19 cellular contexts compared by ENCODE assay signal in the genomic region with DNA sequence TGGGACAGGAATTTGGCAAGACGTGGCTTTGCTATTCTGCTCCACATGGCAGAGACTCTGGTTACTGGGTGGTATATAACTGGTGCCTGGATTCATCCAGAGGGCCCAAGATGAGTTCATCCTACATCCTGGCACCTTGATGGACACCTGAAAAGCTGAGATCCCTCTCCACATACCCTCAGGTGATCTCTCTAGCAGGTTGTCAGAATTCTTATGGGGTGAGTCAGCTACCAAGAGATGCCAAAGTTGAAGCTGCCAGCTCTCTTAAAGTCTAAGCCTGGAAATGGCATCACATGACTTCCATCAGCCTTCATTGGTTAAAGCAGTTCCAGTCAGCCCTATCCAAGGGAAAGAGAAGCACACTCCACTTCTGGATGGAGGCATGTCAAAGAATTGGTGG.
DNase-seq lines count a peak whose midpoint lies in the region; ATAC-seq and TF ChIP-seq lines count a peak whose summit lies in the region.
"Had no signal": no experiment of that assay in that cellular context is flagged by ENCODE, and none has a peak within 500 bp of the region (broad histone marks: within the 10 kb centered on the region; RNA-seq: fewer than 3 reads in every experiment).

No MANE protein-coding gene starts in this region.

- ATAC-seq in body of pancreas (peak; percentile 28), foreskin keratinocyte (peak; percentile 51)
- no peak for ATAC-seq in natural killer cell treated with Interleukin-12 subunit alpha and Interleukin-12 subunit beta and Interleukin-15 and Interleukin-18, amount 100 ng/mL, for 72 hours
- ATAC-seq: CD8-positive, alpha-beta T cell had no signal

- no peak for TF ChIP-seq CTCF in body of pancreas (IDR thresholded peaks at IDR 0.05)
- no peak for TF ChIP-seq CTCF in foreskin keratinocyte (conservative IDR thresholded peaks at IDR 0.05)
- no peak for TF ChIP-seq CTCF in thyroid gland (IDR thresholded peaks at IDR 0.05)

- peaks cover 15% of the 10 kb centered on the region for H3K9me3 Mint-ChIP-seq in natural killer cell treated with Interleukin-12 subunit alpha and Interleukin-12 subunit beta and Interleukin-15 and Interleukin-18, amount 100 ng/mL, for 72 hours
- H3K9me3 Mint-ChIP-seq in immature natural killer cell: peaks cover 10 to 48% (median 16%) of the 10 kb centered on the region in 6 donors

- peaks cover 6% of the 10 kb centered on the region for H3K36me3 Mint-ChIP-seq in natural killer cell treated with Interleukin-12 subunit alpha and Interleukin-12 subunit beta and Interleukin-15 and Interleukin-18, amount 100 ng/mL, for 72 hours
- H3K36me3 Mint-ChIP-seq in immature natural killer cell: peaks cover 0 to 6% (median 0%) of the 10 kb centered on the region in 3 donors
- H3K36me3 Mint-ChIP-seq: CD4-positive, CD25-positive, alpha-beta regulatory T cell; CD8-positive, alpha-beta T cell had no signal

- DNase-seq in DMS53 (lab: John Stamatoyannopoulos, UW): peak; percentile 12
- no peak for DNase-seq in DMS53 treated with DMSO at 0.1 percent for 48 hours (lab: John Stamatoyannopoulos, UW; ENCODE audit: unreplicated experiment)
- DNase-seq in body of pancreas: no peak
- DNase-seq in foreskin keratinocyte: peak; percentile 4 to 32
- DNase-seq in thyroid gland: peak; percentile 4 to 25
- DNase-seq in SKM-1 (lab: John Stamatoyannopoulos, UW; ENCODE audit: unreplicated experiment): no peak
- DNase-seq in natural killer cell treated with Interleukin-12 subunit alpha and Interleukin-12 subunit beta and Interleukin-15 and Interleukin-18, amount 100 ng/mL, for 72 hours (ENCODE audit: low spot score): no peak
- DNase-seq in immature natural killer cell: no peak
- DNase-seq: Caco-2; CD4-positive, CD25-positive, alpha-beta regulatory T cell; CD8-positive, alpha-beta T cell; DND-41; GM23248; H7; HCEC 1CT had no signal

- H3K9me3 ChIP-seq in body of pancreas (peaks cover 0 to 10% (median 0%) of the 10 kb centered on the region in 3 donors), thyroid gland (no peaks in the 10 kb centered on the region)

- intact Hi-C loops in body of pancreas (cut with DNase I): no loop called here
- intact Hi-C loops in thyroid gland (cut with DNase I): no loop called here

- no peak overlapping the region for H3K27ac Mint-ChIP-seq in natural killer cell treated with Interleukin-12 subunit alpha and Interleukin-12 subunit beta and Interleukin-15 and Interleukin-18, amount 100 ng/mL, for 72 hours
- no peak overlapping the region for H3K27ac Mint-ChIP-seq in immature natural killer cell
- H3K27ac Mint-ChIP-seq: B cell; CD4-positive, CD25-positive, alpha-beta regulatory T cell; CD8-positive, alpha-beta T cell had no signal

- TF ChIP-seq POLR2A in body of pancreas (IDR thresholded peaks at IDR 0.05): no peak
- no peak for TF ChIP-seq POLR2A in thyroid gland (IDR thresholded peaks at IDR 0.05)

- no peak overlapping the region for H3K27ac ChIP-seq in body of pancreas
- no peak overlapping the region for H3K27ac ChIP-seq in foreskin keratinocyte
- no peak overlapping the region for H3K27ac ChIP-seq in thyroid gland
- H3K27ac ChIP-seq: 22Rv1, BLaER1, C4-2B, GM23248 had no signal

- no peaks in the 10 kb centered on the region for H3K4me1 Mint-ChIP-seq in natural killer cell treated with Interleukin-12 subunit alpha and Interleukin-12 subunit beta and Interleukin-15 and Interleukin-18, amount 100 ng/mL, for 72 hours (ENCODE audit: low read depth in 2 of 2)
- no peaks in the 10 kb centered on the region for H3K4me1 Mint-ChIP-seq in immature natural killer cell
- H3K4me1 Mint-ChIP-seq: B cell had no signal

- 28 to 30% methylated on average over 1 of the region's 1 CpG for WGBS in body of pancreas, 2 donors
- WGBS in thyroid gland, 2 donors: 73 to 88% methylated on average over 1 of the region's 1 CpG

- H3K27me3 Mint-ChIP-seq in natural killer cell treated with Interleukin-12 subunit alpha and Interleukin-12 subunit beta and Interleukin-15 and Interleukin-18, amount 100 ng/mL, for 72 hours: no peaks in the 10 kb centered on the region
- H3K27me3 Mint-ChIP-seq in immature natural killer cell (ENCODE audit: low read depth in 3 of 3): peaks cover 0 to 1% (median 0%) of the 10 kb centered on the region in 3 donors
- H3K27me3 Mint-ChIP-seq: B cell; CD4-positive, CD25-positive, alpha-beta regulatory T cell had no signal

- H3K4me1 ChIP-seq in body of pancreas (peaks cover 14% of the 10 kb centered on the region), foreskin keratinocyte (no peaks in the 10 kb centered on the region), thyroid gland (no peaks in the 10 kb centered on the region)
- H3K4me1 ChIP-seq: BLaER1, Caco-2 had no signal

- H3K36me3 ChIP-seq in body of pancreas (replicated peaks in 1 of 2; ENCODE audit: insufficient read depth in 1 of 2, low read depth in 2 of 2) (no peaks in the 10 kb centered on the region), thyroid gland (no peaks in the 10 kb centered on the region)
- H3K36me3 ChIP-seq: BLaER1 had no signal

- H3K4me3 ChIP-seq in body of pancreas (no peak overlapping the region), thyroid gland (replicated peaks in 1 of 3) (no peak overlapping the region)
- H3K4me3 ChIP-seq: BLaER1, GM23248 had no signal

- H3K4me3 Mint-ChIP-seq in natural killer cell treated with Interleukin-12 subunit alpha and Interleukin-12 subunit beta and Interleukin-15 and Interleukin-18, amount 100 ng/mL, for 72 hours: no peak overlapping the region
- no peak overlapping the region for H3K4me3 Mint-ChIP-seq in immature natural killer cell
- H3K4me3 Mint-ChIP-seq: B cell; CD4-positive, CD25-positive, alpha-beta regulatory T cell; CD8-positive, alpha-beta T cell had no signal

- H3K27me3 ChIP-seq in body of pancreas (no peaks in the 10 kb centered on the region), foreskin keratinocyte (no peaks in the 10 kb centered on the region), thyroid gland (no peaks in the 10 kb centered on the region)
- H3K27me3 ChIP-seq: BLaER1 had no signal

Comparison
In these comparisons a context has a peak if more than half of its experiments do, and no peak if none do; other contexts are left out.
1. DNase-seq: peak in DMS53 (single experiment), foreskin keratinocyte (2 of 2) and thyroid gland (2 of 2); none in DMS53 treated with DMSO at 0.1 percent for 48 hours (single experiment), body of pancreas (0 of 4), SKM-1 (single experiment), natural killer cell treated with Interleukin-12 subunit alpha and Interleukin-12 subunit beta and Interleukin-15 and Interleukin-18, amount 100 ng/mL, for 72 hours (single experiment) and immature natural killer cell (0 of 3).
2. ATAC-seq: peak in body of pancreas (single experiment) and foreskin keratinocyte (single experiment); none in natural killer cell treated with Interleukin-12 subunit alpha and Interleukin-12 subunit beta and Interleukin-15 and Interleukin-18, amount 100 ng/mL, for 72 hours (0 of 2).